Comparison of ENCODE assay signal across 23 cellular contexts in genomic region chr3:140341213-140341612, GRCh38.
DNase-seq lines count a peak whose midpoint lies in the region; ATAC-seq and TF ChIP-seq lines count a peak whose summit lies in the region.
"Had no signal": no experiment of that assay in that cellular context is flagged by ENCODE, and none has a peak within 500 bp of the region (broad histone marks: within the 10 kb centered on the region; RNA-seq: fewer than 3 reads in every experiment).

No MANE protein-coding gene starts in this region.

- intact Hi-C loops in right cardiac atrium (cut with DNase I) (no loop called here), cardiac septum (cut with DNase I) (no loop called here), colonic mucosa (cut with DNase I) (no loop called here)

- H3K9me3 ChIP-seq in right cardiac atrium (ENCODE audit: control insufficient read depth, low read length) (no peaks in the 10 kb centered on the region), colonic mucosa (no peaks in the 10 kb centered on the region)
- H3K9me3 ChIP-seq: esophagus squamous epithelium, tibial artery had no signal

- H3K36me3 ChIP-seq in colonic mucosa, result no peaks in the 10 kb centered on the region
- H3K36me3 ChIP-seq: esophagus squamous epithelium, stomach, tibial artery had no signal

- no peaks in the 10 kb centered on the region for H3K27me3 Mint-ChIP-seq in type B pancreatic cell
- H3K27me3 Mint-ChIP-seq: activated CD4-positive, alpha-beta T cell treated with anti-CD3 and anti-CD28 coated beads, Interleukin-2, amount 10 ng/mL, durations not matched to agents 24 days and 14 days; progenitor cell of endocrine pancreas had no signal

- peaks cover 3% of the 10 kb centered on the region for H3K4me1 Mint-ChIP-seq in type B pancreatic cell (ENCODE audit: unreplicated experiment)
- H3K4me1 Mint-ChIP-seq: activated CD4-positive, alpha-beta T cell treated with anti-CD3 and anti-CD28 coated beads, Interleukin-2, amount 10 ng/mL, durations not matched to agents 24 days and 14 days had no signal

- H3K27me3 ChIP-seq in right cardiac atrium (ENCODE audit: control insufficient read depth, insufficient read depth), result no peaks in the 10 kb centered on the region
- H3K27me3 ChIP-seq in colonic mucosa, result no peaks in the 10 kb centered on the region
- H3K27me3 ChIP-seq: hepatocyte, stomach, tibial artery had no signal

- no peak overlapping the region for H3K4me3 ChIP-seq in right cardiac atrium (ENCODE audit: low read length)
- H3K4me3 ChIP-seq in colonic mucosa, result no peak overlapping the region
- H3K4me3 ChIP-seq: esophagus squamous epithelium, hepatocyte, stomach, tibial artery had no signal

- peak; percentile 51 to 63 (median 54) for DNase-seq in right cardiac atrium
- no peak for DNase-seq in cardiac septum (ENCODE audit: low spot score)
- peak; percentile 57 for DNase-seq in NCI-H2107 treated with DMSO at 0.1 percent for 48 hours (lab: John Stamatoyannopoulos, UW; ENCODE audit: unreplicated experiment)
- peak; percentile 43 for DNase-seq in colonic mucosa
- DNase-seq in type B pancreatic cell (ENCODE audit: extremely low spot score, unreplicated experiment), result no peak
- no peak for DNase-seq in activated gamma-delta T cell (lab: John Stamatoyannopoulos, UW)
- DNase-seq in cerebellum (ENCODE audit: low spot score), result no peak
- DNase-seq: activated CD4-positive, alpha-beta T cell treated with anti-CD3 and anti-CD28 coated beads, Interleukin-2, amount 10 ng/mL, durations not matched to agents 24 days and 14 days; activated naive CD4-positive, alpha-beta T cell treated with anti-CD3 and anti-CD28 coated beads for 36 hours; activated T-cell treated with anti-CD3 and anti-CD28 coated beads, Interleukin-2, amount 50 U/mL, for 72 hours; C1 segment of cervical spinal cord; cortex of kidney; esophagus squamous epithelium; stimulated activated CD4-positive, alpha-beta T cell treated with anti-CD3 and anti-CD28 coated beads, Interleukin-15, amount 100 ng/mL, for 24 hours; stomach; tibial artery had no signal

- H3K27ac ChIP-seq in right cardiac atrium (ENCODE audit: low read length) (no peak overlapping the region), colonic mucosa (no peak overlapping the region)
- H3K27ac ChIP-seq: esophagus squamous epithelium, hepatocyte, KMS-11, stomach, tibial artery, VCaP had no signal

- peak overlapping the region; percentile 83 for H3K27ac Mint-ChIP-seq in type B pancreatic cell
- H3K27ac Mint-ChIP-seq: activated CD4-positive, alpha-beta T cell treated with anti-CD3 and anti-CD28 coated beads, Interleukin-2, amount 10 ng/mL, durations not matched to agents 24 days and 14 days; activated naive CD4-positive, alpha-beta T cell treated with anti-CD3 and anti-CD28 coated beads for 36 hours; activated T-cell treated with anti-CD3 and anti-CD28 coated beads, Interleukin-2, amount 50 U/mL, for 72 hours; endodermal cell; progenitor cell of endocrine pancreas; T-helper 2 cell treated with Interferon-gamma antibody and Interleukin-4, amounts not matched to agents 5 μg/mL and 100 μg/mL, for 36 hours had no signal

- H3K4me3 Mint-ChIP-seq in type B pancreatic cell, result no peak overlapping the region
- H3K4me3 Mint-ChIP-seq: activated CD4-positive, alpha-beta T cell treated with anti-CD3 and anti-CD28 coated beads, Interleukin-2, amount 10 ng/mL, durations not matched to agents 24 days and 14 days; activated naive CD4-positive, alpha-beta T cell treated with anti-CD3 and anti-CD28 coated beads for 36 hours; activated T-cell treated with anti-CD3 and anti-CD28 coated beads, Interleukin-2, amount 50 U/mL, for 72 hours; endodermal cell; T-helper 2 cell treated with Interferon-gamma antibody and Interleukin-4, amounts not matched to agents 5 μg/mL and 100 μg/mL, for 36 hours had no signal

- H3K36me3 Mint-ChIP-seq in type B pancreatic cell, result no peaks in the 10 kb centered on the region

- TF ChIP-seq CTCF in colonic mucosa (IDR thresholded peaks at IDR 0.05) (no peak), type B pancreatic cell (conservative IDR thresholded peaks at IDR 0.05) (no peak)

- WGBS in right cardiac atrium, result 57% methylated on average over 5 of the region's 5 CpGs

- ATAC-seq in right cardiac atrium (peak in 1 of 2 donors; percentile 55), GM18870 (IDR thresholded peaks at IDR 0.05; ENCODE audit: unreplicated experiment) (no peak)
- ATAC-seq: activated T-cell treated with anti-CD3 and anti-CD28 coated beads, Interleukin-2, amount 50 U/mL, for 72 hours had no signal

- H3K9ac ChIP-seq in colonic mucosa (ENCODE audit: low read depth in 2 of 2, low read length in 2 of 2), result no peak overlapping the region
- H3K9ac ChIP-seq: KMS-11 had no signal

- peaks cover 4% of the 10 kb centered on the region for H3K9me3 Mint-ChIP-seq in type B pancreatic cell
- H3K9me3 Mint-ChIP-seq: activated CD4-positive, alpha-beta T cell treated with anti-CD3 and anti-CD28 coated beads, Interleukin-2, amount 10 ng/mL, durations not matched to agents 24 days and 14 days; activated naive CD4-positive, alpha-beta T cell treated with anti-CD3 and anti-CD28 coated beads for 36 hours; activated T-cell treated with anti-CD3 and anti-CD28 coated beads, Interleukin-2, amount 50 U/mL, for 72 hours; endodermal cell; T-helper 2 cell treated with Interferon-gamma antibody and Interleukin-4, amounts not matched to agents 5 μg/mL and 100 μg/mL, for 36 hours had no signal

- H3K4me1 ChIP-seq in right cardiac atrium (ENCODE audit: control insufficient read depth, insufficient read depth, low read length) (no peaks in the 10 kb centered on the region), colonic mucosa (no peaks in the 10 kb centered on the region)
- H3K4me1 ChIP-seq: stomach, tibial artery had no signal

Comparison
In these comparisons a context has a peak if more than half of its experiments do, and no peak if none do; other contexts are left out.
1. DNase-seq: peak in right cardiac atrium (3 of 3), NCI-H2107 treated with DMSO at 0.1 percent for 48 hours (single experiment) and colonic mucosa (single experiment); none in cardiac septum (single experiment), type B pancreatic cell (single experiment), activated gamma-delta T cell (single experiment) and cerebellum (single experiment).